ENCODE assay signal across 21 cellular contexts in the genomic region with DNA sequence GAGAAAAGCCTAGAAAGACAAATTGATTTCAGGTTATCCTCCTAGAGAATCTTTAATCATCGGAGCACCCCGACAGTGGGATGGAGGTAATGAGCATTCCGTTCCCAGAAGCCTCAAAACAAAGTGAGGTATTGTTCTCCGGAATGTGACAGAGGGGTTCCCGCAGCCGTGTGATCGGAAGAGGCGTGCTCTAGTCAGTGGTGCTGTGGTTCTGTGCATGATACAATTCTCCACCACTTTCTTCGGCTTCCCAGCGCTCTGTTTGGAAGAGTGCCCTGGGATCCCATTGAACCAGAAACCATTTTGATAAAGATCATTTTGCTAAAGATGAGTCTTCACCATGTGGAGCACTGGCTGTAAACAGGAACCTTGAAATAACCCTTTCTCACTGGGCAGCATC.
"Had no signal": no experiment of that assay in that cellular context is flagged by ENCODE, and none has a peak within 500 bp of the region (broad histone marks: within the 10 kb centered on the region; RNA-seq: fewer than 3 reads in every experiment).

No MANE protein-coding gene starts in this region.

- H3K9me3 Mint-ChIP-seq: activated T-helper 1 cell treated with anti-CD3 and anti-CD28 coated beads, Interleukin-12 subunit alpha, Interleukin-12 subunit beta, Interleukin-2, Interleukin-4 antibody, amounts not matched to agents 30 ng/mL and 10 ng/mL and 1 ng/mL, durations not matched to agents 14 hours and 24 hours and 36 hours; T-helper 2 cell treated with Interferon-gamma antibody and Interleukin-4, amounts not matched to agents 5 μg/mL and 100 μg/mL, for 36 hours had no signal

- H3K27me3 Mint-ChIP-seq: activated naive CD8-positive, alpha-beta T cell; effector memory CD8-positive, alpha-beta T cell; T-cell had no signal

- ATAC-seq: activated CD4-positive, CD25-positive, alpha-beta regulatory T cell treated with anti-CD3 and anti-CD28 coated beads, Interleukin-2, amount 50 U/mL, for 24 hours; activated CD8-positive, alpha-beta T cell treated with anti-CD3 and anti-CD28 coated beads, Interleukin-2, amount 10 ng/mL, durations not matched to agents 7 days and 5 days; effector memory CD8-positive, alpha-beta T cell; esophagus mucosa; left cardiac atrium; mucosa of descending colon; T-cell had no signal

- H3K4me3 ChIP-seq: adrenal gland, ascending aorta, mucosa of descending colon had no signal

- H3K36me3 Mint-ChIP-seq: activated naive CD8-positive, alpha-beta T cell; T-cell had no signal

- H3K4me1 ChIP-seq: adrenal gland, ascending aorta had no signal

- DNase-seq: activated CD4-positive, alpha-beta T cell treated with anti-CD3 and anti-CD28 coated beads, Interleukin-2, amount 50 U/mL, for 1 hour; activated CD8-positive, alpha-beta T cell treated with anti-CD3 and anti-CD28 coated beads, Interleukin-2, amount 10 ng/mL, durations not matched to agents 7 days and 5 days; adrenal gland; central memory CD4-positive, alpha-beta T cell; effector memory CD8-positive, alpha-beta T cell; islet precursor cell; left cardiac atrium; mesenchymal stem cell; mucosa of descending colon; occipital lobe; retina; stimulated activated CD4-positive, alpha-beta T cell treated with anti-CD3 and anti-CD28 coated beads, Interleukin-2, amount 100 ng/mL, for 48 hours; stimulated activated CD8-positive, alpha-beta memory T cell treated with anti-CD3 and anti-CD28 coated beads, Interleukin-4, amount 100 ng/mL, for 48 hours; stimulated activated naive CD4-positive, alpha-beta T cell; T-cell had no signal

- H3K27ac Mint-ChIP-seq: activated CD8-positive, alpha-beta T cell treated with anti-CD3 and anti-CD28 coated beads, Interleukin-2, amount 10 ng/mL, durations not matched to agents 7 days and 5 days; activated naive CD8-positive, alpha-beta T cell; activated T-helper 1 cell treated with anti-CD3 and anti-CD28 coated beads, Interleukin-12 subunit alpha, Interleukin-12 subunit beta, Interleukin-2, Interleukin-4 antibody, amounts not matched to agents 30 ng/mL and 10 ng/mL and 1 ng/mL, durations not matched to agents 14 hours and 24 hours and 36 hours; effector memory CD8-positive, alpha-beta T cell; T-cell; T-helper 2 cell treated with Interferon-gamma antibody and Interleukin-4, amounts not matched to agents 5 μg/mL and 100 μg/mL, for 36 hours had no signal

- H3K9me3 ChIP-seq: adrenal gland, ascending aorta, mucosa of descending colon had no signal

- H3K4me3 Mint-ChIP-seq: activated CD8-positive, alpha-beta T cell treated with anti-CD3 and anti-CD28 coated beads, Interleukin-2, amount 10 ng/mL, durations not matched to agents 7 days and 5 days; activated naive CD8-positive, alpha-beta T cell; activated T-helper 1 cell treated with anti-CD3 and anti-CD28 coated beads, Interleukin-12 subunit alpha, Interleukin-12 subunit beta, Interleukin-2, Interleukin-4 antibody, amounts not matched to agents 30 ng/mL and 10 ng/mL and 1 ng/mL, durations not matched to agents 14 hours and 24 hours and 36 hours; effector memory CD8-positive, alpha-beta T cell; T-cell; T-helper 2 cell treated with Interferon-gamma antibody and Interleukin-4, amounts not matched to agents 5 μg/mL and 100 μg/mL, for 36 hours had no signal

- H3K27me3 ChIP-seq: adrenal gland, ascending aorta had no signal

- H3K36me3 ChIP-seq: adrenal gland, ascending aorta had no signal

- H3K4me1 Mint-ChIP-seq: T-cell had no signal
